In the genomic region with DNA sequence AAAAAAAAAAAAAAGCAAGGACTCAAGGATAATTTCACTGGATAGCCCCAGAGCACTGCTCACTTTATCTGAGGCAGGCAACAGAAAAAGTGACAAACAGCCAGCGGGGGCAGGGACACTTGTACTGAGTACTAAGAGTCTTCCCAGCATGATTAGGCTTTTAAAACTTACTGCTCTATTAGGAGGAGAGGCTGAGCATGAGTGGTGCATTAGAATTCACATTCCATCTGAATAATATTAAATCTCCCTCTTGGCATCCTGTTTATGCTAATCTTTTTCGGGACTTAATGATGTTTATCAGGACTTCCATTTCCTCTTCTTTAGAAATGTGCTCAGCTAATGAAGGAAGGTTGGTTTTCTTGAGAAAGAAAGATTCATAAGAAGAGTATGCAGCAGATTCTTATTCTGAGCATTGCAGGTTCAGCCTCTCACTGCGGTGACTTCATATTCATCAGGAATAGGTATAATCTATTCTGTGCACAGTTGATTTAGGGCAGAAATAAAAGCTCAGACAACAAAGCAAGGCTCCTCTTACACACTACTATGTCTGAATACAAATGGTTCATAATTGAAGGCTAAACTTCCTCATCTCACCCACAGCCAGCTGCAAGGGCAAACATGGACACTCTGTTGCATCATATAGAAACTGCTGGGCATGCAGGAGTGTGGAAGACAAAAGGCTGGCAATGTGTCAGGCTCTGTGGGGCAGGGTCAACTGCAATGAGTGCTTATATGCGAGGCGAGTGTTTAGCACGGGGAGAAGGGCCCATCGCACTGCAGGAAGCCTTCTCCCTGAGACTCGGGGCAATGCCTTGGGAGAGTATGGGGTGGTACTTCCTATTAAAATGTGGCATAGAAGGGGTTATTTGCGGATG, we compare ENCODE assay signal across 7 cellular contexts.
DNase-seq lines count a peak whose midpoint lies in the region; TF ChIP-seq lines count a peak whose summit lies in the region.

No MANE protein-coding gene starts in this region.

- TF ChIP-seq POLR2A in thyroid gland (IDR thresholded peaks at IDR 0.05) = no peak

- H3K9me3 ChIP-seq in hepatocyte (ENCODE audit: low read depth) (no peaks in the 10 kb centered on the region), thyroid gland (no peaks in the 10 kb centered on the region)

- peaks cover 35% of the 10 kb centered on the region for H3K4me1 Mint-ChIP-seq in nephron progenitor cell

- H3K36me3 ChIP-seq in hepatocyte (replicated peaks; ENCODE audit: insufficient read depth, low read depth) (no peaks in the 10 kb centered on the region), thyroid gland (peaks cover 0 to under 1% of the 10 kb centered on the region in 2 donors)

- H3K4me1 ChIP-seq in hepatocyte (ENCODE audit: insufficient read depth) = peaks cover 49% of the 10 kb centered on the region
- H3K4me1 ChIP-seq in thyroid gland = peaks cover 60 to 72% of the 10 kb centered on the region in 2 donors

- WGBS in hepatocyte (ENCODE audit: low lambda C conversion rate, missing lambda C conversion rate) = 75% methylated on average over 9 of the region's 9 CpGs
- WGBS in thyroid gland, 2 donors = 81 to 90% methylated on average over 9 of the region's 9 CpGs

- H3K27ac ChIP-seq in hepatocyte (peak overlapping the region; percentile 49), thyroid gland (peak overlapping the region in 2 of 3 donors; percentile 31 to 88)

- H3K27ac Mint-ChIP-seq in nephron progenitor cell = no peak overlapping the region

- intact Hi-C loops in thyroid gland (cut with DNase I) = loop anchor here (10.0 kb wide), 1 partner anchor 101 kb away; no protein-coding TSS in a partner anchor

- H3K27me3 ChIP-seq in hepatocyte = no peaks in the 10 kb centered on the region
- H3K27me3 ChIP-seq in thyroid gland = no peaks in the 10 kb centered on the region

- H3K27me3 Mint-ChIP-seq in nephron progenitor cell (ENCODE audit: low read depth, poor library complexity) = no peaks in the 10 kb centered on the region

- no peaks in the 10 kb centered on the region for H3K79me2 ChIP-seq in hepatocyte

- no peak for TF ChIP-seq CTCF in hepatocyte (IDR thresholded peaks at IDR 0.05; ENCODE audit: poor library complexity)
- no peak for TF ChIP-seq CTCF in thyroid gland (IDR thresholded peaks at IDR 0.05)
- no peak for TF ChIP-seq CTCF in nephron progenitor cell (IDR thresholded peaks at IDR 0.05)

- no peak overlapping the region for H3K4me3 ChIP-seq in hepatocyte
- H3K4me3 ChIP-seq in thyroid gland (replicated peaks in 1 of 3) = no peak overlapping the region

- H3K4me2 ChIP-seq in hepatocyte = no peak overlapping the region

- peaks cover 3% of the 10 kb centered on the region for H3K9me3 Mint-ChIP-seq in nephron progenitor cell

- no peak overlapping the region for H2AFZ ChIP-seq in hepatocyte

- H3K9me2 ChIP-seq in hepatocyte (replicated peaks; ENCODE audit: insufficient read depth) = no peaks in the 10 kb centered on the region

- DNase-seq in M059J (ENCODE audit: low read depth) (peak; percentile 77), UCSD-AML1 (lab: John Stamatoyannopoulos, UW; ENCODE audit: unreplicated experiment) (peak; percentile 32), hepatocyte (ENCODE audit: low spot score) (no peak), thyroid gland (peak; percentile 72 to 75), nephron progenitor cell (no peak), GM19240 (ENCODE audit: insufficient read length, low spot score) (no peak)
- DNase-seq in stimulated activated CD8-positive, alpha-beta memory T cell treated with anti-CD3 and anti-CD28 coated beads, Interleukin-4, amount 100 ng/mL, for 48 hours = no peak

- H4K20me1 ChIP-seq in hepatocyte (ENCODE audit: insufficient read depth, poor library complexity, severe bottlenecking) = no peaks in the 10 kb centered on the region

- H3K36me3 Mint-ChIP-seq in nephron progenitor cell (ENCODE audit: low read depth) = peaks cover 2% of the 10 kb centered on the region

- no peak overlapping the region for H3K4me3 Mint-ChIP-seq in nephron progenitor cell

Comparison
In these comparisons a context has a peak if more than half of its experiments do, and no peak if none do; other contexts are left out.
1. DNase-seq: peak in M059J (single experiment), UCSD-AML1 (single experiment) and thyroid gland (2 of 2); none in hepatocyte (single experiment), nephron progenitor cell (single experiment), stimulated activated CD8-positive, alpha-beta memory T cell treated with anti-CD3 and anti-CD28 coated beads, Interleukin-4, amount 100 ng/mL, for 48 hours (single experiment) and GM19240 (single experiment).